ENCODE assay signal across 8 cellular contexts in the genomic region with DNA sequence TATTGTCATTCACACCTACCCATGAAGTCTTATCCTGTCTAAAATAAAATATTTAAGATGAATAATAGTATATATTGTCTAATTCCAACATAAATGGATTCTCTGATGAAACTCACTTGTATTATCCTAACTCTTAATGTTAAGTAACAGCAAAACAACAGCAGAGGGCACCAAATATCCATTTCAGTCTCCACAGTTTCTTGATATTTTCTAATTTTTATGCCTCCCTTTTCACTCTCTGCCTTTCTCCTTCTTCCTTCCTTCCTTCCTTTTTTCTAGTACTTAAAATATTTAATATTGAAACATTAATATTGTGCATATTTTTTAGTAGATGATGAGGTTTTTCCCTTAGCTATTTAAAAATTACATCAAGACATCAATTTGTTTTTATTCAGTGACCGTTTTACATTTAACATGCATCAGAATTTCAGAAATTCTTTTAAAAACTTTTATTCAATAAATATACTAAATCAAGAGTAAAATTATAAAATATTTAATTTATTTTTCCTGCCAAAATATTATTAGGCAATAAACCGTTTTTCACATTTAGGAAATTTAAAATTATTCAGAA.
DNase-seq lines count a peak whose midpoint lies in the region; ATAC-seq, FAIRE-seq and TF ChIP-seq lines count a peak whose summit lies in the region.

No MANE protein-coding gene starts in this region.

- H3K27me3 ChIP-seq in breast epithelium (no peaks in the 10 kb centered on the region), lower lobe of right lung (ENCODE audit: low read depth) (no peaks in the 10 kb centered on the region)

- no peaks in the 10 kb centered on the region for H3K36me3 ChIP-seq in breast epithelium
- H3K36me3 ChIP-seq in lower lobe of right lung, result peaks cover 4% of the 10 kb centered on the region

- no peak for TF ChIP-seq POLR2A in breast epithelium (IDR thresholded peaks at IDR 0.05)
- TF ChIP-seq POLR2A in GM12892 (IDR thresholded peaks at IDR 0.05; ENCODE audit: low read depth, low read length), result no peak

- intact Hi-C loops in breast epithelium (cut with DNase I; ENCODE audit: low total_unique reads) (no loop called here), lower lobe of right lung (cut with DNase I) (no loop called here)

- no peak for FAIRE-seq in GM12892 (lab: Jason Lieb, UNC)

- peak; percentile 54 for TF ChIP-seq CTCF in AG09309 (IDR thresholded peaks at IDR 0.05; ENCODE audit: control insufficient read depth, insufficient read depth, low read depth, low read length, missing control alignments)
- peak in 2 of 3 donors; percentile 35 to 47 for TF ChIP-seq CTCF in breast epithelium (IDR thresholded peaks at IDR 0.05)
- peak; percentile 61 for TF ChIP-seq CTCF in lower lobe of right lung (IDR thresholded peaks at IDR 0.05)

- ATAC-seq in lower lobe of right lung, result no peak
- ATAC-seq in HG03039 (IDR thresholded peaks at IDR 0.05; ENCODE audit: unreplicated experiment), result no peak

- H3K4me3 ChIP-seq in AG09309 (ENCODE audit: control insufficient read depth, low read depth, low read length) (no peak overlapping the region), breast epithelium (no peak overlapping the region), lower lobe of right lung (no peak overlapping the region)

- H3K27ac ChIP-seq in breast epithelium (no peak overlapping the region), lower lobe of right lung (no peak overlapping the region)

- no peaks in the 10 kb centered on the region for H3K9me3 ChIP-seq in breast epithelium
- H3K9me3 ChIP-seq in lower lobe of right lung, result no peaks in the 10 kb centered on the region

- DNase-seq in AG09309 (ENCODE audit: low read depth) (peak; percentile 11), H4 (ENCODE audit: low spot score) (peak; percentile 30), NCI-H526 (lab: John Stamatoyannopoulos, UW) (peak; percentile 56 to 71), breast epithelium (ENCODE audit: low spot score in 2 of 2) (no peak), lower lobe of right lung (no peak), GM12892 (ENCODE audit: insufficient read length) (no peak)
- no peak for DNase-seq in activated CD8-positive, alpha-beta memory T cell treated with anti-CD3 and anti-CD28 coated beads, Interleukin-2, amount 50 U/mL, for 48 hours

- H3K4me1 ChIP-seq in breast epithelium (no peaks in the 10 kb centered on the region), lower lobe of right lung (no peaks in the 10 kb centered on the region)

Comparison
In these comparisons a context has a peak if more than half of its experiments do, and no peak if none do; other contexts are left out.
1. DNase-seq: peak in AG09309 (single experiment), H4 (single experiment) and NCI-H526 (2 of 2); none in breast epithelium (0 of 2), lower lobe of right lung (single experiment), GM12892 (single experiment) and activated CD8-positive, alpha-beta memory T cell treated with anti-CD3 and anti-CD28 coated beads, Interleukin-2, amount 50 U/mL, for 48 hours (single experiment).
2. Peak in every context shown above with its lines, with median percentiles within 50 percentile points of each other: CTCF ChIP-seq.